ENCODE assay signal across 1 cellular context in genomic region chr17:48873696-48874443, GRCh38.
TF ChIP-seq lines count a peak whose summit lies in the region.

No MANE protein-coding gene starts in this region.

TF ChIP-seq in GM23338, 12 proteins besides CTCF, POLR2A, EP300 and RAD21 (continued from another document):
- no peak for TF ChIP-seq ZNF462 (CRISPR knock-in tag; IDR thresholded peaks at IDR 0.05)
- no peak for TF ChIP-seq EZH2phosphoT487 (IDR thresholded peaks at IDR 0.05; ENCODE audit: unreplicated experiment)
- no peak for TF ChIP-seq NANOG (IDR thresholded peaks at IDR 0.05; ENCODE audit: borderline replicate concordance)
- no peak for TF ChIP-seq REST (IDR thresholded peaks at IDR 0.05; ENCODE audit: unreplicated experiment)
- no peak for TF ChIP-seq POLR2AphosphoS5 (IDR thresholded peaks at IDR 0.05; ENCODE audit: low read depth)
TF ChIP-seq in GM23338: peak in this region for 0.
